Comparison of ENCODE assay signal across 1 cellular context in genomic region chr20:57586370-57586793, GRCh38.
TF ChIP-seq lines count a peak whose summit lies in the region.

No MANE protein-coding gene starts in this region.

TF ChIP-seq in HepG2, 621 proteins besides CTCF, POLR2A, EP300 and RAD21 (continued from another document and continues in another):
- TF ChIP-seq ZXDC (CRISPR knock-in tag; IDR thresholded peaks at IDR 0.05) (no peak), ZNF572 (CRISPR knock-in tag; IDR thresholded peaks at IDR 0.05) (peak; percentile 29; the same call in 1 of the 2 replicates), GABPB1 (CRISPR knock-in tag; IDR thresholded peaks at IDR 0.05) (no peak; the same call in 1 of the 2 replicates), HOXD1 (CRISPR knock-in tag; IDR thresholded peaks at IDR 0.05) (0 out of 2 replicates have a peak, but pooled peaks have one; percentile 29), ZNF724P (CRISPR knock-in tag; IDR thresholded peaks at IDR 0.05; ENCODE audit: borderline replicate concordance) (no peak; the same call in 1 of the 2 replicates), TFAP4 (IDR thresholded peaks at IDR 0.05; ENCODE audit: borderline replicate concordance, low read depth) (peak; percentile 11; the same call in 1 of the 2 replicates), ZNF552 (CRISPR knock-in tag; IDR thresholded peaks at IDR 0.05; ENCODE audit: borderline replicate concordance) (no peak), BCL3 (CRISPR knock-in tag; IDR thresholded peaks at IDR 0.05) (no peak), ZNF10 (CRISPR knock-in tag; IDR thresholded peaks at IDR 0.05; ENCODE audit: borderline replicate concordance, low read depth) (no peak), YEATS4 (CRISPR knock-in tag; IDR thresholded peaks at IDR 0.05; ENCODE audit: borderline replicate concordance) (peak; percentile 75; the same call in 1 of the 2 replicates), ZSCAN31 (CRISPR knock-in tag; IDR thresholded peaks at IDR 0.05; ENCODE audit: low read depth) (no peak), KLF16 (CRISPR knock-in tag; IDR thresholded peaks at IDR 0.05) (no peak), NFYC (CRISPR knock-in tag; IDR thresholded peaks at IDR 0.05) (no peak), MLX (CRISPR knock-in tag; IDR thresholded peaks at IDR 0.05) (peak; percentile 48; the same call in 1 of the 2 replicates), STAG1 (CRISPR knock-in tag; IDR thresholded peaks at IDR 0.05) (0 out of 2 replicates have a peak, but pooled peaks have one; percentile 14), KLF13 (CRISPR knock-in tag; IDR thresholded peaks at IDR 0.05) (no peak), ZFY (CRISPR knock-in tag; IDR thresholded peaks at IDR 0.05) (peak; percentile 57), HDAC1 (CRISPR knock-in tag; IDR thresholded peaks at IDR 0.05) (peak; percentile 91), BRD4 (CRISPR knock-in tag; IDR thresholded peaks at IDR 0.05) (no peak; the same call in 1 of the 2 replicates), TRIM22 (IDR thresholded peaks at IDR 0.05) (no peak), LBX2 (CRISPR knock-in tag; IDR thresholded peaks at IDR 0.05; ENCODE audit: borderline replicate concordance) (peak; percentile 79), CCAR2 (optimal IDR thresholded peaks at IDR 0.05; ENCODE audit: low read depth, low read length) (no peak), ZNF549 (CRISPR knock-in tag; IDR thresholded peaks at IDR 0.05) (0 out of 2 replicates have a peak, but pooled peaks have one; percentile 51), FOXP1 (IDR thresholded peaks at IDR 0.05) (no peak), FOXP1 (CRISPR knock-in tag; IDR thresholded peaks at IDR 0.05) (peak; percentile 66), SNAPC5 (CRISPR knock-in tag; IDR thresholded peaks at IDR 0.05; ENCODE audit: borderline replicate concordance) (no peak), GTF2F1 (IDR thresholded peaks at IDR 0.05; ENCODE audit: low read length) (no peak), MTERF4 (CRISPR knock-in tag; IDR thresholded peaks at IDR 0.05) (no peak), ZNF547 (CRISPR knock-in tag; IDR thresholded peaks at IDR 0.05) (no peak), WIZ (CRISPR knock-in tag; IDR thresholded peaks at IDR 0.05) (no peak; the same call in 1 of the 2 replicates), ZNF484 (CRISPR knock-in tag; IDR thresholded peaks at IDR 0.05; ENCODE audit: borderline replicate concordance, low read depth) (no peak), U2AF2 (IDR thresholded peaks at IDR 0.05; ENCODE audit: low read depth, low read length) (no peak), DZIP1 (CRISPR knock-in tag; IDR thresholded peaks at IDR 0.05) (no peak), ZNF460 (CRISPR knock-in tag; IDR thresholded peaks at IDR 0.05; ENCODE audit: borderline replicate concordance) (peak; percentile 18; the same call in 1 of the 2 replicates), ZNF503 (CRISPR knock-in tag; IDR thresholded peaks at IDR 0.05) (0 out of 2 replicates have a peak, but pooled peaks have one; percentile 18), ZBTB7B (CRISPR knock-in tag; IDR thresholded peaks at IDR 0.05) (no peak), HNRNPLL (IDR thresholded peaks at IDR 0.05; ENCODE audit: low read depth, low read length, poor library complexity, severe bottlenecking) (no peak), MBNL3 (CRISPR knock-in tag; conservative IDR thresholded peaks at IDR 0.05) (no peak), NR2F1 (CRISPR knock-in tag; IDR thresholded peaks at IDR 0.05) (0 out of 4 replicates have a peak, but pooled peaks of 1 of the 2 experiments have one; percentile 51)
